25 cellular contexts compared by ENCODE assay signal in the genomic region with DNA sequence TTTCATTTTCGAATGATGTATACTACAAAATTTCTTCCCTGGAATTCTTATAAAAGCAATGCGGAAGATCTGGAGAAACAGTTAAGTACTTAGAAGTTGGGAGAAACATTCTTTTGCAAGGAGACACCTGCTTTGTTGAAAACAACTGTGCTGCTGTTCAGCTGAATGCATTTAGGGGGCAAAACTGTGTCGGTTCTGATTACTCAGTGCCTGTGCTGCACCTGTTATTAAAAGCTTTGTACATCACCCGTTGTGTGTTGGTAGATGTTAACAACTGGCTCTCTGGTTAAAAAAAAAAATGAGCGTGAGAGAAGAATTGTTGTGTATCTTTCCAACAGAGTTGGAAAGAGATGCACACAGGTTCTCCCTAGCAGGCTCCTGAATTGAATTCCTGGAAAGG.
"Had no signal": no experiment of that assay in that cellular context is flagged by ENCODE, and none has a peak within 500 bp of the region (broad histone marks: within the 10 kb centered on the region; RNA-seq: fewer than 3 reads in every experiment).

No MANE protein-coding gene starts in this region.

- DNase-seq: cortex of kidney; effector memory CD8-positive, alpha-beta T cell; erythroblast; esophagus squamous epithelium; foreskin melanocyte; glutamatergic neuron; heart right ventricle; hippocampal formation; left cardiac atrium; left lung; mesenchymal stem cell; mucosa of descending colon; naive thymus-derived CD8-positive, alpha-beta T cell; nephron progenitor cell; occipital lobe; pancreas; right lobe of liver; spleen; stimulated activated CD4-positive, alpha-beta T cell treated with anti-CD3 and anti-CD28 coated beads, Interleukin-4, amount 100 ng/mL, for 4 hours; stimulated activated naive CD8-positive, alpha-beta T cell treated with anti-CD3 and anti-CD28 coated beads, Interleukin-15, Interleukin-2, amounts not matched to agents 100 U/mL and 50 U/mL, for 24 hours; substantia nigra; testis; tibial artery; upper lobe of left lung had no signal

- H3K4me3 ChIP-seq: esophagus squamous epithelium, heart right ventricle, left lung, mucosa of descending colon, pancreas, right lobe of liver, skin epidermis, spleen, testis, tibial artery, upper lobe of left lung had no signal

- H3K4me1 ChIP-seq: esophagus squamous epithelium, heart right ventricle, left lung, pancreas, right lobe of liver, spleen, testis, tibial artery, upper lobe of left lung had no signal

- H3K27me3 ChIP-seq: esophagus squamous epithelium, left lung, pancreas, right lobe of liver, testis, tibial artery, upper lobe of left lung had no signal

- H3K27ac ChIP-seq: esophagus squamous epithelium, heart right ventricle, left lung, pancreas, right lobe of liver, skin epidermis, spleen, testis, tibial artery, upper lobe of left lung had no signal

- H3K9me3 ChIP-seq: esophagus squamous epithelium, heart right ventricle, left lung, mucosa of descending colon, pancreas, right lobe of liver, spleen, testis, tibial artery, upper lobe of left lung had no signal

- H3K36me3 ChIP-seq: esophagus squamous epithelium, heart right ventricle, left lung, pancreas, right lobe of liver, spleen, tibial artery, upper lobe of left lung had no signal
